In genomic region chr11:111561306-111561705, GRCh38 we compare ENCODE assay signal across 23 cellular contexts. TPM values are rescaled to one million over a fixed set of nuclear protein-coding genes. Genes with fewer than 3 reads are reported as not detected.
"Had no signal": no experiment of that assay in that cellular context is flagged by ENCODE, and none has a peak within 500 bp of the region (broad histone marks: within the 10 kb centered on the region; RNA-seq: fewer than 3 reads in every experiment).

No MANE protein-coding gene starts in this region.

- H3K27me3 Mint-ChIP-seq: activated CD4-positive, alpha-beta T cell treated with anti-CD3 and anti-CD28 coated beads for 36 hours; activated naive CD8-positive, alpha-beta T cell treated with anti-CD3 and anti-CD28 coated beads for 36 hours; type B pancreatic cell had no signal

- H3K27me3 ChIP-seq: colonic mucosa, gastrocnemius medialis, heart right ventricle, neutrophil, right lobe of liver, suprapubic skin had no signal

- FAIRE-seq: kidney had no signal

- H3K9me3 ChIP-seq: colonic mucosa, gastrocnemius medialis, neutrophil, right lobe of liver, suprapubic skin had no signal

- H3K4me1 ChIP-seq: colonic mucosa, right lobe of liver, suprapubic skin had no signal

- H3K4me1 Mint-ChIP-seq: activated CD4-positive, alpha-beta memory T cell treated with anti-CD3 and anti-CD28 coated beads, Interleukin-2, amount 10 ng/mL, durations not matched to agents 7 days and 5 days; activated CD4-positive, alpha-beta T cell treated with anti-CD3 and anti-CD28 coated beads for 36 hours had no signal

- H3K9me3 Mint-ChIP-seq: activated CD4-positive, alpha-beta memory T cell treated with anti-CD3 and anti-CD28 coated beads, Interleukin-2, amount 10 ng/mL, durations not matched to agents 7 days and 5 days; activated naive CD8-positive, alpha-beta T cell treated with anti-CD3 and anti-CD28 coated beads for 36 hours; mesothelial cell of epicardium; type B pancreatic cell had no signal

- DNase-seq: activated CD4-positive, alpha-beta memory T cell treated with anti-CD3 and anti-CD28 coated beads, Interleukin-2, amount 10 ng/mL, durations not matched to agents 7 days and 5 days; activated CD4-positive, alpha-beta T cell treated with anti-CD3 and anti-CD28 coated beads for 36 hours; activated CD8-positive, alpha-beta memory T cell treated with anti-CD3 and anti-CD28 coated beads, Interleukin-2, amount 50 U/mL, for 4 hours; activated gamma-delta T cell treated with Interleukin-2 at 50 U/mL for 16 hours; activated naive CD8-positive, alpha-beta T cell treated with anti-CD3 and anti-CD28 coated beads for 36 hours; activated T-cell treated with anti-CD3 and anti-CD28 coated beads, Interleukin-2, amount 50 U/mL, for 72 hours; anterior cingulate cortex; caudate nucleus; colonic mucosa; gastrocnemius medialis; heart right ventricle; kidney; right lobe of liver; stimulated activated CD4-positive, alpha-beta T cell treated with anti-CD3 and anti-CD28 coated beads, Interleukin-2, amount 100 ng/mL, for 48 hours; stimulated activated CD8-positive, alpha-beta memory T cell treated with anti-CD3 and anti-CD28 coated beads, Interleukin-4, amount 100 ng/mL, for 48 hours; stimulated activated naive CD8-positive, alpha-beta T cell treated with anti-CD3 and anti-CD28 coated beads, Interleukin-15, Interleukin-2, amounts not matched to agents 100 U/mL and 50 U/mL, for 24 hours had no signal

- H3K4me3 Mint-ChIP-seq: activated CD4-positive, alpha-beta memory T cell treated with anti-CD3 and anti-CD28 coated beads, Interleukin-2, amount 10 ng/mL, durations not matched to agents 7 days and 5 days; activated CD4-positive, alpha-beta T cell treated with anti-CD3 and anti-CD28 coated beads for 36 hours; activated naive CD8-positive, alpha-beta T cell treated with anti-CD3 and anti-CD28 coated beads for 36 hours; activated T-cell treated with anti-CD3 and anti-CD28 coated beads, Interleukin-2, amount 50 U/mL, for 72 hours; mesothelial cell of epicardium; type B pancreatic cell had no signal

- H3K36me3 ChIP-seq: colonic mucosa, gastrocnemius medialis, neutrophil, right lobe of liver, suprapubic skin had no signal

- H3K27ac ChIP-seq: colonic mucosa, gastrocnemius medialis, neutrophil, right lobe of liver, suprapubic skin had no signal

- H3K4me3 ChIP-seq: colonic mucosa, gastrocnemius medialis, heart right ventricle, right lobe of liver, suprapubic skin had no signal

- H3K27ac Mint-ChIP-seq: activated CD4-positive, alpha-beta memory T cell treated with anti-CD3 and anti-CD28 coated beads, Interleukin-2, amount 10 ng/mL, durations not matched to agents 7 days and 5 days; activated CD4-positive, alpha-beta T cell treated with anti-CD3 and anti-CD28 coated beads for 36 hours; activated naive CD8-positive, alpha-beta T cell treated with anti-CD3 and anti-CD28 coated beads for 36 hours; activated T-cell treated with anti-CD3 and anti-CD28 coated beads, Interleukin-2, amount 50 U/mL, for 72 hours; mesothelial cell of epicardium had no signal

- ATAC-seq: activated CD4-positive, alpha-beta T cell treated with anti-CD3 and anti-CD28 coated beads for 36 hours; activated T-cell treated with anti-CD3 and anti-CD28 coated beads, Interleukin-2, amount 50 U/mL, for 72 hours; gastrocnemius medialis; stimulated activated naive CD8-positive, alpha-beta T cell treated with anti-CD3 and anti-CD28 coated beads, Interleukin-15, Interleukin-2, amounts not matched to agents 100 U/mL and 50 U/mL, for 24 hours had no signal

RNA-seq across cellular contexts. Expression of gene HOATZ, which starts 46.7 kb away (rescaled TPM):
- total RNA-seq: activated CD4-positive, alpha-beta memory T cell treated with anti-CD3 and anti-CD28 coated beads, Interleukin-2, amount 10 ng/mL, durations not matched to agents 7 days and 5 days; activated CD4-positive, alpha-beta T cell treated with anti-CD3 and anti-CD28 coated beads for 36 hours; activated naive CD8-positive, alpha-beta T cell treated with anti-CD3 and anti-CD28 coated beads for 36 hours; activated T-cell treated with anti-CD3 and anti-CD28 coated beads, Interleukin-2, amount 50 U/mL, for 72 hours; colonic mucosa; gastrocnemius medialis; heart right ventricle; kidney; liver; mesothelial cell of epicardium; myocyte; posterior vena cava; right lobe of liver; suprapubic skin had no signal
- polyA plus RNA-seq: heart right ventricle, liver had no signal

RNA-seq across cellular contexts. Expression of gene BTG4, which starts 49.1 kb away (rescaled TPM):
- total RNA-seq: activated CD4-positive, alpha-beta memory T cell treated with anti-CD3 and anti-CD28 coated beads, Interleukin-2, amount 10 ng/mL, durations not matched to agents 7 days and 5 days; activated CD4-positive, alpha-beta T cell treated with anti-CD3 and anti-CD28 coated beads for 36 hours; colonic mucosa; gastrocnemius medialis; heart right ventricle; kidney; liver; mesothelial cell of epicardium; myocyte; posterior vena cava; right lobe of liver; suprapubic skin had no signal
- polyA plus RNA-seq: heart right ventricle, liver had no signal
